16 cellular contexts compared by ENCODE assay signal in the genomic region with DNA sequence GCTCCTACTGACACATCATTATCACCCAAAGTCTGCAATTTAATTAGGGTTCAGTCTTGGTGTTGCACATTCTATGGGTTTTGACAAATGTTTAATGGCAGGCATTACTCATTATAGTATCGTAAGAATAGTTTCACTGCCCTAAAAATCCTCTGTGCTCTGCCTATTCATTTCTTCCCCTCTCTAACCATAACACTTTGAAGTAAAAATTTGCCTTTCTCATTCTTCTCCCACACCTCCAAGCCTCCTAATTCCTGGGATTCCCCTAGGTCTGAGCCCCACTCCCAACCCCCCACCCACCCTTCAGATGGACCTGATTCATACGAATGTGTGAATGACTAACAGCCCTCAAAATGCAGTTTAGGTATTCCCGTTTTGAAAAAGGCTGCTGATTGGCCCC. TPM values are rescaled to one million over a fixed set of nuclear protein-coding genes. Genes with fewer than 3 reads are reported as not detected.
A peak's percentile ranks its signal among the peaks of the same experiment; 100 is the strongest.
DNase-seq lines count a peak whose midpoint lies in the region; ATAC-seq lines count a peak whose summit lies in the region.
"Had no signal": no experiment of that assay in that cellular context is flagged by ENCODE, and none has a peak within 500 bp of the region (broad histone marks: within the 10 kb centered on the region; RNA-seq: fewer than 3 reads in every experiment).

No MANE protein-coding gene starts in this region.

- H3K27me3 Mint-ChIP-seq in activated CD8-positive, alpha-beta memory T cell treated with anti-CD3 and anti-CD28 coated beads, Interleukin-2, amount 10 ng/mL, durations not matched to agents 7 days and 5 days: peaks cover 44% of the 10 kb centered on the region

- H3K9me3 Mint-ChIP-seq in activated CD8-positive, alpha-beta memory T cell treated with anti-CD3 and anti-CD28 coated beads, Interleukin-2, amount 10 ng/mL, durations not matched to agents 7 days and 5 days (ENCODE audit: low read depth): no peaks in the 10 kb centered on the region

- ATAC-seq in GM18868 (IDR thresholded peaks at IDR 0.05; ENCODE audit: unreplicated experiment) (peak; percentile 82), HG03558 (IDR thresholded peaks at IDR 0.05; ENCODE audit: extremely low read depth, unreplicated experiment) (peak; percentile 52)
- ATAC-seq in activated CD8-positive, alpha-beta memory T cell treated with anti-CD3 and anti-CD28 coated beads, Interleukin-2, amount 10 ng/mL, durations not matched to agents 7 days and 5 days: no peak

- H3K4me3 Mint-ChIP-seq in activated CD8-positive, alpha-beta memory T cell treated with anti-CD3 and anti-CD28 coated beads, Interleukin-2, amount 10 ng/mL, durations not matched to agents 7 days and 5 days: no peak overlapping the region
- H3K4me3 Mint-ChIP-seq: activated naive CD8-positive, alpha-beta T cell had no signal

- CTCF ChIA-PET in activated CD8-positive, alpha-beta memory T cell treated with anti-CD3 and anti-CD28 coated beads, Interleukin-2, amount 10 ng/mL, durations not matched to agents 7 days and 5 days (lab: Charles Lee): no interaction called here

- H3K27ac Mint-ChIP-seq in activated CD8-positive, alpha-beta memory T cell treated with anti-CD3 and anti-CD28 coated beads, Interleukin-2, amount 10 ng/mL, durations not matched to agents 7 days and 5 days: no peak overlapping the region
- H3K27ac Mint-ChIP-seq: activated naive CD8-positive, alpha-beta T cell had no signal

- no peaks in the 10 kb centered on the region for H3K36me3 Mint-ChIP-seq in activated CD8-positive, alpha-beta memory T cell treated with anti-CD3 and anti-CD28 coated beads, Interleukin-2, amount 10 ng/mL, durations not matched to agents 7 days and 5 days

- H3K4me1 Mint-ChIP-seq in activated CD8-positive, alpha-beta memory T cell treated with anti-CD3 and anti-CD28 coated beads, Interleukin-2, amount 10 ng/mL, durations not matched to agents 7 days and 5 days: no peaks in the 10 kb centered on the region

- DNase-seq in activated T-cell treated with anti-CD3 and anti-CD28 coated beads for 48 hours (ENCODE audit: low read depth) (peak; percentile 14), activated T-cell treated with anti-CD3 and anti-CD28 coated beads for 4 hours (no peak), kidney tubule cell (ENCODE audit: low spot score) (peak; percentile 50), NCI-H187 treated with DMSO at 0.1 percent for 48 hours (lab: John Stamatoyannopoulos, UW) (no peak), DMS 273 (lab: John Stamatoyannopoulos, UW; ENCODE audit: unreplicated experiment) (no peak)
- DNase-seq in activated CD8-positive, alpha-beta memory T cell treated with anti-CD3 and anti-CD28 coated beads, Interleukin-2, amount 10 ng/mL, durations not matched to agents 7 days and 5 days: no peak
- DNase-seq: activated CD4-positive, CD25-positive, alpha-beta regulatory T cell treated with anti-CD3 and anti-CD28 coated beads, Interleukin-2, amount 50 U/mL, for 72 hours; DMS153; hippocampal formation; MG63; NCI-H2171 treated with DMSO at 0.1 percent for 48 hours; spleen; stimulated activated CD8-positive, alpha-beta memory T cell treated with anti-CD3 and anti-CD28 coated beads, Interleukin-4, amount 100 ng/mL, for 48 hours had no signal

RNA-seq across cellular contexts. Expression of gene ENC1, which starts 18.4 kb away (rescaled TPM):
- total RNA-seq in activated CD8-positive, alpha-beta memory T cell treated with anti-CD3 and anti-CD28 coated beads, Interleukin-2, amount 10 ng/mL, durations not matched to agents 7 days and 5 days: 1 to 10 TPM in 1 of 2 experiments, under 1 TPM in 1; 0.38 to 1.5 TPM

Comparison
In these comparisons a context has a peak if more than half of its experiments do, and no peak if none do; other contexts are left out.
1. DNase-seq: peak in activated T-cell treated with anti-CD3 and anti-CD28 coated beads for 48 hours (single experiment) and kidney tubule cell (single experiment); none in activated T-cell treated with anti-CD3 and anti-CD28 coated beads for 4 hours (single experiment), activated CD8-positive, alpha-beta memory T cell treated with anti-CD3 and anti-CD28 coated beads, Interleukin-2, amount 10 ng/mL, durations not matched to agents 7 days and 5 days (single experiment), NCI-H187 treated with DMSO at 0.1 percent for 48 hours (single experiment) and DMS 273 (single experiment).